Comparison of ENCODE assay signal across 16 cellular contexts in genomic region chr7:130920122-130920521, GRCh38.
DNase-seq lines count a peak whose midpoint lies in the region; ATAC-seq, FAIRE-seq and TF ChIP-seq lines count a peak whose summit lies in the region.
"Had no signal": no experiment of that assay in that cellular context is flagged by ENCODE, and none has a peak within 500 bp of the region (broad histone marks: within the 10 kb centered on the region; RNA-seq: fewer than 3 reads in every experiment).

No MANE protein-coding gene starts in this region.

- H3K27me3 Mint-ChIP-seq in activated naive CD4-positive, alpha-beta T cell treated with anti-CD3 and anti-CD28 coated beads, Interleukin-2, amount 50 U/mL, for 24 hours: no peaks in the 10 kb centered on the region
- H3K27me3 Mint-ChIP-seq in activated T-cell treated with anti-CD3 and anti-CD28 coated beads, Interleukin-2, amount 50 U/mL, for 72 hours (ENCODE audit: low read depth): no peaks in the 10 kb centered on the region
- H3K27me3 Mint-ChIP-seq: effector memory CD8-positive, alpha-beta T cell had no signal

- BruUV-seq in HepG2 (replicated peaks; lab: Mats Ljungman, UMichigan): no TSS peak

- H3K9me3 ChIP-seq in HepG2 (ENCODE audit: low read length) (no peaks in the 10 kb centered on the region), thyroid gland (no peaks in the 10 kb centered on the region)
- H3K9me3 ChIP-seq: BE2C had no signal

- ATAC-seq in activated T-cell treated with anti-CD3 and anti-CD28 coated beads, Interleukin-2, amount 50 U/mL, for 72 hours (replicated peaks in 1 of 2): no peak
- ATAC-seq in HepG2: no peak
- ATAC-seq: effector memory CD8-positive, alpha-beta T cell; K562 had no signal

- FAIRE-seq in HepG2 (lab: Jason Lieb, UNC): no peak
- FAIRE-seq: K562, TTC549 had no signal

- H3K4me3 Mint-ChIP-seq in activated naive CD4-positive, alpha-beta T cell treated with anti-CD3 and anti-CD28 coated beads, Interleukin-2, amount 50 U/mL, for 24 hours: no peak overlapping the region
- H3K4me3 Mint-ChIP-seq in activated T-cell treated with anti-CD3 and anti-CD28 coated beads, Interleukin-2, amount 50 U/mL, for 72 hours: peak overlapping the region; percentile 50 to 80

- peak overlapping the region; percentile 98 for H3K4me2 ChIP-seq in HepG2 (ENCODE audit: low read depth, low read length)

- no peak for TF ChIP-seq RAD21 in HepG2 (CRISPR knock-in tag; IDR thresholded peaks at IDR 0.05)

- H3K36me3 Mint-ChIP-seq in activated naive CD4-positive, alpha-beta T cell treated with anti-CD3 and anti-CD28 coated beads, Interleukin-2, amount 50 U/mL, for 24 hours: peaks cover 37% of the 10 kb centered on the region
- H3K36me3 Mint-ChIP-seq in activated T-cell treated with anti-CD3 and anti-CD28 coated beads, Interleukin-2, amount 50 U/mL, for 72 hours (ENCODE audit: insufficient read depth in 2 of 2): peaks cover 12 to 42% of the 10 kb centered on the region in 2 donors

- POLR2A ChIA-PET in HepG2 (lab: Yijun Ruan, JAX): no interaction called here

- peak overlapping the region; percentile 82 for H3K27ac Mint-ChIP-seq in activated naive CD4-positive, alpha-beta T cell treated with anti-CD3 and anti-CD28 coated beads, Interleukin-2, amount 50 U/mL, for 24 hours
- peak overlapping the region; percentile 98 for H3K27ac Mint-ChIP-seq in activated T-cell treated with anti-CD3 and anti-CD28 coated beads, Interleukin-2, amount 50 U/mL, for 72 hours

- peaks cover 5 to 17% of the 10 kb centered on the region in 2 experiments for H3K36me3 ChIP-seq in HepG2 (replicated peaks in 1 of 2; ENCODE audit: control insufficient read depth in 1 of 2, insufficient read depth in 2 of 2, low read length in 2 of 2)
- no peaks in the 10 kb centered on the region for H3K36me3 ChIP-seq in thyroid gland
- H3K36me3 ChIP-seq: BE2C had no signal

- H3K9me3 Mint-ChIP-seq in activated naive CD4-positive, alpha-beta T cell treated with anti-CD3 and anti-CD28 coated beads, Interleukin-2, amount 50 U/mL, for 24 hours: no peaks in the 10 kb centered on the region
- H3K9me3 Mint-ChIP-seq in activated T-cell treated with anti-CD3 and anti-CD28 coated beads, Interleukin-2, amount 50 U/mL, for 72 hours: no peaks in the 10 kb centered on the region
- H3K9me3 Mint-ChIP-seq: effector memory CD8-positive, alpha-beta T cell had no signal

- 82% methylated on average over 3 of the region's 3 CpGs for WGBS in HepG2 (ENCODE audit: low lambda C conversion rate)
- WGBS in thyroid gland, 2 donors: 60 to 66% methylated on average over 3 of the region's 3 CpGs

- H3K9ac ChIP-seq in HepG2 (ENCODE audit: insufficient read depth, low read depth, low read length): no peak overlapping the region

- TF ChIP-seq POLR2A in HepG2 (IDR thresholded peaks at IDR 0.05; ENCODE audit: insufficient read depth in 1 of 2, low read depth in 2 of 2, low read length in 2 of 2) (0 out of 4 replicates have a peak, but pooled peaks of 1 of the 2 experiments have one; percentile 7), thyroid gland (IDR thresholded peaks at IDR 0.05) (no peak)

- H3K4me1 Mint-ChIP-seq in activated naive CD4-positive, alpha-beta T cell treated with anti-CD3 and anti-CD28 coated beads, Interleukin-2, amount 50 U/mL, for 24 hours: peaks cover 86% of the 10 kb centered on the region
- H3K4me1 Mint-ChIP-seq in activated T-cell treated with anti-CD3 and anti-CD28 coated beads, Interleukin-2, amount 50 U/mL, for 72 hours (ENCODE audit: low read depth): peaks cover 99% of the 10 kb centered on the region

- TF ChIP-seq CTCF in HepG2 (CRISPR knock-in tag; IDR thresholded peaks at IDR 0.05) (no peak), thyroid gland (IDR thresholded peaks at IDR 0.05) (no peak)

- peaks cover 94% of the 10 kb centered on the region for H3K79me2 ChIP-seq in HepG2 (ENCODE audit: insufficient read depth, low read length)

- DNase-seq in activated naive CD4-positive, alpha-beta T cell treated with Interleukin-2 at 50 U/mL for 16 hours: no peak
- no peak for DNase-seq in activated T-cell treated with anti-CD3 and anti-CD28 coated beads, Interleukin-2, amount 50 U/mL, for 72 hours
- DNase-seq in HepG2 (ENCODE audit: low spot score) (no peak), thyroid gland (no peak), cortex of kidney (lab: John Stamatoyannopoulos, UW) (no peak), hepatic stellate cell (ENCODE audit: low spot score) (no peak), NCI-H748 treated with DMSO at 0.1 percent for 48 hours (lab: John Stamatoyannopoulos, UW) (no peak)
- DNase-seq: activated gamma-delta T cell treated with Interleukin-2 at 50 U/mL for 16 hours; BE2C; effector memory CD8-positive, alpha-beta T cell; H7; NCI-H2029; stimulated activated CD4-positive, alpha-beta T cell treated with anti-CD3 and anti-CD28 coated beads, Interleukin-12 subunit alpha, Interleukin-12 subunit beta, amount 100 ng/mL, for 4 hours had no signal

- H3K27me3 ChIP-seq in HepG2 (ENCODE audit: control insufficient read depth in 1 of 2, insufficient read depth in 2 of 2, low read length in 2 of 2) (no peaks in the 10 kb centered on the region), thyroid gland (no peaks in the 10 kb centered on the region)
- H3K27me3 ChIP-seq: BE2C had no signal

- peak overlapping the region; percentile 20 for H3K27ac ChIP-seq in HepG2 (ENCODE audit: extremely low read length, insufficient read depth, low read length)
- peak overlapping the region; percentile 95 to 97 (median 96) for H3K27ac ChIP-seq in thyroid gland

- peaks cover 95% of the 10 kb centered on the region for H3K4me1 ChIP-seq in HepG2 (ENCODE audit: insufficient read depth, low read length)
- H3K4me1 ChIP-seq in thyroid gland: peaks cover 92 to 96% of the 10 kb centered on the region in 2 donors

- intact Hi-C loops in HepG2 (cut with micrococcal nuclease; ENCODE audit: unreplicated experiment): no loop called here
- intact Hi-C loops in thyroid gland (cut with DNase I): no loop called here

- TF ChIP-seq EP300 in HepG2 (IDR thresholded peaks at IDR 0.05; ENCODE audit: low read depth in 2 of 2, low read length in 2 of 2): no peak
- TF ChIP-seq EP300 in HepG2 (CRISPR knock-in tag; IDR thresholded peaks at IDR 0.05; ENCODE audit: borderline replicate concordance): no peak

- CTCF ChIA-PET in HepG2 (lab: Yijun Ruan, JAX; ENCODE audit: low intra/inter-chr PET ratio, low total read pairs): no interaction called here

- H2AFZ ChIP-seq in HepG2 (ENCODE audit: low read length): no peak overlapping the region

- in situ Hi-C loops in HepG2 (cut with HindIII; ENCODE audit: extremely low pct_ligation_motif_present, low pct_unique_long_range_greater_than_20kb): no loop called here

- no peak overlapping the region; a peak in 1 of 6 replicates for H3K4me3 ChIP-seq in HepG2 (replicated peaks in 1 of 3; ENCODE audit: insufficient read depth in 1 of 3, low read depth in 2 of 3, low read length in 3 of 3)
- no peak overlapping the region for H3K4me3 ChIP-seq in thyroid gland (replicated peaks in 1 of 3)
- H3K4me3 ChIP-seq: K562 had no signal

- H4K20me1 ChIP-seq in HepG2 (ENCODE audit: insufficient read depth, low read length): 0 out of 2 replicates have a peak, but pooled peaks cover 4% of the 10 kb centered on the region

TF ChIP-seq in HepG2, 621 proteins besides CTCF, POLR2A, EP300 and RAD21:
- TF ChIP-seq JARID2 (CRISPR knock-in tag; IDR thresholded peaks at IDR 0.05; ENCODE audit: insufficient replicate concordance) (no peak), LCORL (IDR thresholded peaks at IDR 0.05) (no peak), LCORL (CRISPR knock-in tag; IDR thresholded peaks at IDR 0.05) (no peak), RBM22 (optimal IDR thresholded peaks at IDR 0.05; ENCODE audit: low read length) (peak; percentile 82)
